In the genomic region with DNA sequence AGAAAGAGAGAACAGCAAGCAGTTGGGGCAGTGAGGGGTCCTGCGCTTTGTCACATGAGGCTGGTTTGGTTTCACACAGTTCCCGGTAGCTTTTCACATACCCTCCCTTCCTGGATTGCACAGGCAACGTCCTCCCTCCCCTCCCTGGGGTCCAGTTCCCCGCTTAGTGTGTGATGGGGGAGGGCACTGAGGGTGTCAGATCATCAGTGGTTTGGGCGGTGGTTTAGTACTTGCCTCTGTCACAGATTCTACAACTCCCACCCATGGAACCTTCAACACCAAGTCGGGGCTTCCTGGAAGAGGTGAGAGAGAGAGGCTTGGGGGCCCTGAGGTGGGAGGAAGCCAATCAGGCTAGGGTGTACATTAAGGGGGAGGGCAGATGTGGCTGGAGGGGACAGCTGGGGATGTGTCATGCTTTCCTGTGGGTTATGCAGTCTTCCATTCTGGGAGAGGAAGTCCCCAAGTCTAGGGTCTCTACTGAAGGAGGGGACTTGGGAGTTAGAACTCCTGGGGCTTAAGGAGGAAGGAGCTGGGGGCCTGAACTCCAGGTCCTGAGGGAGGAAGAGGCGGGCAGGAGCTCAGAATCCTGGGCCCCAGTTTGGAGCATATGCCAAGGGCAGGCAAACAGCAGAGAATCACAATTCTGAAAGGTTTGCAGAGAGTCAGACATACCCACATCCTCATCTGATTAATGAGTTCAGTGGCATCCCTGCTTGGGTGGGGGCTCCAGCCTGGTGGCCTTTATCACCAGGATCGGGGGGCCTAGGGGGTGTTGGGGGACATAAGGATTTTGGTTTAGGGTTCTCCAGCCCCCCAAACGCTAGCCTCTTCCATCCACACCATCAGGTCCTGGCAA, we compare ENCODE assay signal across 8 cellular contexts. TPM values are rescaled to one million over a fixed set of nuclear protein-coding genes. Genes with fewer than 3 reads are reported as not detected.
DNase-seq lines count a peak whose midpoint lies in the region; ATAC-seq and TF ChIP-seq lines count a peak whose summit lies in the region.

A gene with protein sequence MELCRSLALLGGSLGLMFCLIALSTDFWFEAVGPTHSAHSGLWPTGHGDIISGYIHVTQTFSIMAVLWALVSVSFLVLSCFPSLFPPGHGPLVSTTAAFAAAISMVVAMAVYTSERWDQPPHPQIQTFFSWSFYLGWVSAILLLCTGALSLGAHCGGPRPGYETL (minus strand): TSS at position 6 of the 856 bp plus-strand sequence. CDS start 119 bp downstream, outside the sequence.

- TF ChIP-seq RAD21 in IMR-90 (IDR thresholded peaks at IDR 0.05; ENCODE audit: low read length): no peak

- intact Hi-C loops in IMR-90 (cut with micrococcal nuclease): no loop called here
- intact Hi-C loops in naive thymus-derived CD4-positive, alpha-beta T cell (cut with micrococcal nuclease): no loop called here
- intact Hi-C loops in A673 (cut with micrococcal nuclease; ENCODE audit: unreplicated experiment): no loop called here

- H3K27ac Mint-ChIP-seq in naive thymus-derived CD4-positive, alpha-beta T cell: peak within 1 kb of the TSS in 8 of 9 donors; percentile 60 to 94 (median 86)

- H2AK9ac ChIP-seq in IMR-90 (replicated peaks; ENCODE audit: low read depth, low read length, poor library complexity): peak within 1 kb of the TSS; percentile 65

- H3K27me3 ChIP-seq in IMR-90 (ENCODE audit: control insufficient read depth, insufficient read depth, low read length) (peaks cover 2% of the 10 kb centered on the region; the same call in 1 of the 2 replicates), SJCRH30 (no peaks in the 10 kb centered on the region), A673 (replicated peaks; ENCODE audit: insufficient read depth, low read depth, low read length, poor library complexity) (no peaks in the 10 kb centered on the region)
- H3K27me3 ChIP-seq in naive thymus-derived CD4-positive, alpha-beta T cell (ENCODE audit: control insufficient read depth in 2 of 2, insufficient read depth in 2 of 2, low read length in 2 of 2): no peaks in the 10 kb centered on the region

- no peak for TF ChIP-seq POLR2A in IMR-90 (IDR thresholded peaks at IDR 0.05; ENCODE audit: low read depth, low read length)

- no peak within 1 kb of the TSS for H2BK5ac ChIP-seq in IMR-90 (ENCODE audit: low read depth, low read length, poor library complexity, severe bottlenecking)

- H3K4me3 ChIP-seq in IMR-90 (ENCODE audit: insufficient read depth, low read depth, low read length): no peak within 1 kb of the TSS
- peak within 1 kb of the TSS; percentile 37 for H3K4me3 ChIP-seq in naive thymus-derived CD4-positive, alpha-beta T cell (ENCODE audit: low read length)
- H3K4me3 ChIP-seq in SJCRH30: no peak within 1 kb of the TSS
- no peak within 1 kb of the TSS for H3K4me3 ChIP-seq in A673 (ENCODE audit: low read depth, low read length, poor library complexity, severe bottlenecking)

- peaks cover 0 to 9% of the 10 kb centered on the region in 2 experiments; a peak in 3 of 4 replicates for H3K79me1 ChIP-seq in IMR-90 (ENCODE audit: low read depth in 1 of 2, low read length in 2 of 2)

- in situ Hi-C loops in IMR-90 (cut with MboI; ENCODE audit: low sequenced_read_pairs): no loop called here

- H2AFZ ChIP-seq in IMR-90 (replicated peaks; ENCODE audit: low read length, poor library complexity): no peak within 1 kb of the TSS

- no peak for ATAC-seq in IMR-90 (ENCODE audit: low read depth)
- ATAC-seq in naive thymus-derived CD4-positive, alpha-beta T cell: peak; percentile 71

- H3K4ac ChIP-seq in IMR-90 (ENCODE audit: low read depth, low read length): no peak within 1 kb of the TSS

- POLR2A ChIA-PET in IMR-90 (lab: Charles Lee; ENCODE audit: unreplicated experiment) (no interaction called here), A673 (lab: Charles Lee; ENCODE audit: low non-redundant PET) (no interaction called here)
- POLR2A ChIA-PET in naive thymus-derived CD4-positive, alpha-beta T cell (lab: Charles Lee): no interaction called here

- no peak within 1 kb of the TSS for H2BK120ac ChIP-seq in IMR-90 (ENCODE audit: low read depth, low read length)

- H3K9me3 Mint-ChIP-seq in naive thymus-derived CD4-positive, alpha-beta T cell: peaks cover 0 to 5% (median 0%) of the 10 kb centered on the region in 11 donors

- H2BK20ac ChIP-seq in IMR-90 (ENCODE audit: low read depth, low read length): no peak within 1 kb of the TSS

- H4K20me1 ChIP-seq in IMR-90 (ENCODE audit: insufficient read depth, low read length): no peaks in the 10 kb centered on the region

- no peaks in the 10 kb centered on the region for H3K27me3 Mint-ChIP-seq in naive thymus-derived CD4-positive, alpha-beta T cell

- no peak within 1 kb of the TSS for H3K56ac ChIP-seq in IMR-90 (ENCODE audit: extremely low read depth, insufficient read depth, low read length)

- H3K9me1 ChIP-seq in IMR-90 (ENCODE audit: insufficient read depth, low read length): peaks cover 6% of the 10 kb centered on the region; the same call in 1 of the 2 replicates

- H2AK5ac ChIP-seq in IMR-90 (ENCODE audit: low read depth, low read length): no peak within 1 kb of the TSS

- H3K36me3 ChIP-seq in IMR-90 (ENCODE audit: control insufficient read depth, insufficient read depth, low read length): no peaks in the 10 kb centered on the region
- H3K36me3 ChIP-seq in naive thymus-derived CD4-positive, alpha-beta T cell (ENCODE audit: control insufficient read depth in 2 of 3, insufficient read depth in 3 of 3, low read length in 3 of 3): no peaks in the 10 kb centered on the region
- no peaks in the 10 kb centered on the region for H3K36me3 ChIP-seq in SJCRH30
- H3K36me3 ChIP-seq in A673 (ENCODE audit: insufficient read depth, low read length, poor library complexity, severe bottlenecking): no peaks in the 10 kb centered on the region

- H3K4me1 ChIP-seq in IMR-90 (ENCODE audit: control insufficient read depth, insufficient read depth, low read length) (peaks cover 6% of the 10 kb centered on the region), SJCRH30 (peaks cover 7% of the 10 kb centered on the region; the same call in 1 of the 2 replicates), A673 (ENCODE audit: insufficient read depth, low read length, poor library complexity, severe bottlenecking) (peaks cover 5% of the 10 kb centered on the region)
- H3K4me1 ChIP-seq in naive thymus-derived CD4-positive, alpha-beta T cell (ENCODE audit: control insufficient read depth in 2 of 2, insufficient read depth in 2 of 2, low read length in 2 of 2): peaks cover 16 to 53% of the 10 kb centered on the region in 2 donors

- peaks cover 42 to 82% (median 52%) of the 10 kb centered on the region in 7 donors for H3K4me1 Mint-ChIP-seq in naive thymus-derived CD4-positive, alpha-beta T cell

- DNase-seq in AML-193 (lab: John Stamatoyannopoulos, UW): peak; percentile 58 to 75
- no peak for DNase-seq in IMR-90
- DNase-seq in activated CD8-positive, alpha-beta memory T cell treated with anti-CD3 and anti-CD28 coated beads for 4 hours (ENCODE audit: low read depth in 2 of 2): peak; percentile 76 to 89
- DNase-seq in naive thymus-derived CD4-positive, alpha-beta T cell: peak in 1 of 9 donors; percentile 77
- no peak for DNase-seq in SJCRH30
- DNase-seq in putamen (ENCODE audit: low spot score): no peak
- DNase-seq in iPS-NIHi7 (ENCODE audit: extremely low spot score): no peak
- DNase-seq in A673 (ENCODE audit: low spot score): no peak

- H3K4me3 Mint-ChIP-seq in naive thymus-derived CD4-positive, alpha-beta T cell: peak within 1 kb of the TSS in 5 of 10 donors; percentile 38 to 88 (median 77)

- no peak within 1 kb of the TSS for H3K9ac ChIP-seq in IMR-90 (ENCODE audit: low read depth, low read length)

- H3K14ac ChIP-seq in IMR-90 (replicated peaks; ENCODE audit: low read depth, low read length): no peak within 1 kb of the TSS

- peaks cover 0 to 11% (median 0%) of the 10 kb centered on the region in 5 donors for H3K36me3 Mint-ChIP-seq in naive thymus-derived CD4-positive, alpha-beta T cell

- no peak within 1 kb of the TSS for H3K27ac ChIP-seq in IMR-90 (ENCODE audit: insufficient read depth, low read length)
- H3K27ac ChIP-seq in naive thymus-derived CD4-positive, alpha-beta T cell (ENCODE audit: low read depth, low read length): peak within 1 kb of the TSS; percentile 38
- no peak within 1 kb of the TSS for H3K27ac ChIP-seq in SJCRH30
- no peak within 1 kb of the TSS for H3K27ac ChIP-seq in A673 (ENCODE audit: low read depth, low read length, poor library complexity, severe bottlenecking)

- no peak within 1 kb of the TSS for H2BK15ac ChIP-seq in IMR-90 (ENCODE audit: low read depth, low read length)

- CTCF ChIA-PET in IMR-90 (lab: Yijun Ruan, JAX): no interaction called here
- CTCF ChIA-PET in naive thymus-derived CD4-positive, alpha-beta T cell (lab: Charles Lee): no interaction called here
- CTCF ChIA-PET in A673 (lab: Charles Lee): no interaction called here

- no peak within 1 kb of the TSS for H4K5ac ChIP-seq in IMR-90 (ENCODE audit: low read depth, low read length)

- H3K9me3 ChIP-seq in IMR-90 (ENCODE audit: control insufficient read depth, insufficient read depth, low read length) (no peaks in the 10 kb centered on the region), SJCRH30 (replicated peaks) (no peaks in the 10 kb centered on the region), A673 (ENCODE audit: low read depth, low read length, poor library complexity, severe bottlenecking) (no peaks in the 10 kb centered on the region)
- H3K9me3 ChIP-seq in naive thymus-derived CD4-positive, alpha-beta T cell (ENCODE audit: control insufficient read depth in 2 of 3, low read length in 3 of 3): no peaks in the 10 kb centered on the region

- H3K18ac ChIP-seq in IMR-90 (ENCODE audit: low read depth, low read length): no peak within 1 kb of the TSS

- dilution Hi-C loops in IMR-90 (cut with HindIII; ENCODE audit: low sequenced_read_pairs, unreplicated experiment): no loop called here

- no peak within 1 kb of the TSS for H3K4me2 ChIP-seq in IMR-90 (ENCODE audit: low read depth, low read length)

- H3K23ac ChIP-seq in IMR-90 (ENCODE audit: low read depth, low read length): no peak within 1 kb of the TSS

- BruUV-seq in IMR-90 (replicated peaks; lab: Mats Ljungman, UMichigan) (no TSS peak), A673 (replicated peaks; lab: Mats Ljungman, UMichigan) (no TSS peak)

- no CpG with 5 or more reads among the region's 9 CpGs for WGBS in IMR-90 (ENCODE audit: extremely low coverage in 2 of 2, insufficient read length in 1 of 2), 2 experiments

- H4K91ac ChIP-seq in IMR-90 (ENCODE audit: insufficient read depth, low read depth, low read length): no peak within 1 kb of the TSS

- H4K8ac ChIP-seq in IMR-90 (ENCODE audit: low read depth in 2 of 2, low read length in 2 of 2): no peak within 1 kb of the TSS

- TF ChIP-seq CTCF in IMR-90 (conservative IDR thresholded peaks at IDR 0.05; ENCODE audit: low read depth, low read length): no peak
- no peak for TF ChIP-seq CTCF in A673 (conservative IDR thresholded peaks at IDR 0.05; ENCODE audit: low read depth, low read length)

RNA-seq across cellular contexts. Expression of the gene that starts here (rescaled TPM):
- not detected in 2 replicates for total RNA-seq in IMR-90 (2012; rRNA removed)
- not detected in 2 replicates for polyA plus RNA-seq in IMR-90 (2012; rRNA removed)
- not detected in 2 replicates for polyA plus RNA-seq in IMR-90 (2012; cell fraction: cytosol; rRNA removed)
- not detected in 2 replicates for polyA plus RNA-seq in IMR-90 (2012; cell fraction: nucleus; rRNA removed; ENCODE audit: low replicate concordance)
- 100 to 1,000 TPM in 1 of 5 experiments, 10 to 100 TPM in 2, 1 to 10 TPM in 2; 3.9 to 336 (median 62.3) TPM for total RNA-seq in naive thymus-derived CD4-positive, alpha-beta T cell
- 1 to 10 TPM; 8.9 to 9.8 TPM for polyA plus RNA-seq in naive thymus-derived CD4-positive, alpha-beta T cell
- total RNA-seq in SJCRH30 (2014; rRNA removed; shearing (Covaris generic)): not detected in 2 replicates
- not detected in 2 replicates for total RNA-seq in A673 (2021)

Comparison
In these comparisons a context has a peak if more than half of its experiments do, and no peak if none do; other contexts are left out.
1. RNA of the gene that starts here (polyA plus RNA-seq): 8.9 to 9.8 TPM in naive thymus-derived CD4-positive, alpha-beta T cell; not detected in IMR-90; every median in the first group is over 4 times any median in the second.
2. DNase-seq: peak in AML-193 (2 of 2) and activated CD8-positive, alpha-beta memory T cell treated with anti-CD3 and anti-CD28 coated beads for 4 hours (2 of 2); none in IMR-90 (single experiment), SJCRH30 (0 of 2), putamen (single experiment), iPS-NIHi7 (single experiment) and A673 (single experiment).